In genomic region chr22:37267128-37267587, GRCh38 we compare ENCODE assay signal across 8 cellular contexts. TPM values are rescaled to one million over a fixed set of nuclear protein-coding genes. Genes with fewer than 3 reads are reported as not detected.
A peak's percentile ranks its signal among the peaks of the same experiment; 100 is the strongest.
DNase-seq lines count a peak whose midpoint lies in the region; ATAC-seq lines count a peak whose summit lies in the region.

No MANE protein-coding gene starts in this region.

- POLR2A ChIA-PET in naive thymus-derived CD4-positive, alpha-beta T cell (lab: Charles Lee), result interaction anchor here (1.0 to 7.7 kb wide), 10 partner anchors 13 to 219 kb away, joined by 3 to 70 read pairs (median 5); partner anchors contain the start of genes CYTH4 and MFNG

- no peaks in the 10 kb centered on the region for H3K27me3 ChIP-seq in effector memory CD4-positive, alpha-beta T cell (replicated peaks; ENCODE audit: control insufficient read depth, insufficient read depth, low read length, poor library complexity, severe bottlenecking)
- H3K27me3 ChIP-seq in naive thymus-derived CD4-positive, alpha-beta T cell (ENCODE audit: control insufficient read depth in 2 of 2, insufficient read depth in 2 of 2, low read length in 2 of 2), result no peaks in the 10 kb centered on the region

- H3K4me3 ChIP-seq in effector memory CD4-positive, alpha-beta T cell (ENCODE audit: insufficient read depth, low read depth, low read length, poor library complexity, severe bottlenecking), result peak overlapping the region; percentile 58
- peak overlapping the region; percentile 76 for H3K4me3 ChIP-seq in naive thymus-derived CD4-positive, alpha-beta T cell (ENCODE audit: low read length)

- H3K36me3 ChIP-seq in effector memory CD4-positive, alpha-beta T cell (ENCODE audit: control insufficient read depth, insufficient read depth, low read length), result no peaks in the 10 kb centered on the region
- H3K36me3 ChIP-seq in naive thymus-derived CD4-positive, alpha-beta T cell (ENCODE audit: control insufficient read depth in 2 of 3, insufficient read depth in 3 of 3, low read length in 3 of 3), result no peaks in the 10 kb centered on the region

- peaks cover 0 to 14% (median 0%) of the 10 kb centered on the region in 5 donors for H3K27me3 Mint-ChIP-seq in naive thymus-derived CD4-positive, alpha-beta T cell
- H3K27me3 Mint-ChIP-seq in stimulated activated naive CD8-positive, alpha-beta T cell treated with anti-CD3 and anti-CD28 coated beads, Interleukin-15, amount 100 ng/mL, for 72 hours, result peaks cover 6% of the 10 kb centered on the region

- CTCF ChIA-PET in naive thymus-derived CD4-positive, alpha-beta T cell (lab: Charles Lee), result interaction anchor here (0.7 to 3.6 kb wide), 17 partner anchors 8 to 376 kb away, joined by 3 to 34 read pairs (median 4); no protein-coding TSS in a partner anchor

- H3K4me3 Mint-ChIP-seq in naive thymus-derived CD4-positive, alpha-beta T cell, result peak overlapping the region; percentile 84 to 93 (median 88)
- H3K4me3 Mint-ChIP-seq in stimulated activated naive CD8-positive, alpha-beta T cell treated with anti-CD3 and anti-CD28 coated beads, Interleukin-15, amount 100 ng/mL, for 72 hours, result peak overlapping the region; percentile 87 to 93

- H3K9me3 Mint-ChIP-seq in naive thymus-derived CD4-positive, alpha-beta T cell, result peaks cover 0 to 14% (median 3%) of the 10 kb centered on the region in 11 donors
- H3K9me3 Mint-ChIP-seq in stimulated activated naive CD8-positive, alpha-beta T cell treated with anti-CD3 and anti-CD28 coated beads, Interleukin-15, amount 100 ng/mL, for 72 hours, result peaks cover 7 to 8% of the 10 kb centered on the region in 2 donors

- H3K27ac Mint-ChIP-seq in naive thymus-derived CD4-positive, alpha-beta T cell, result peak overlapping the region; percentile 91 to 99 (median 95)
- H3K27ac Mint-ChIP-seq in stimulated activated naive CD8-positive, alpha-beta T cell treated with anti-CD3 and anti-CD28 coated beads, Interleukin-15, amount 100 ng/mL, for 72 hours, result peak overlapping the region; percentile 93 to 97

- H3K27ac ChIP-seq in effector memory CD4-positive, alpha-beta T cell (ENCODE audit: insufficient read depth, low read length, poor library complexity, severe bottlenecking), result peak overlapping the region; percentile 80
- H3K27ac ChIP-seq in naive thymus-derived CD4-positive, alpha-beta T cell (ENCODE audit: low read depth, low read length), result peak overlapping the region; percentile 87

- H3K36me3 Mint-ChIP-seq in naive thymus-derived CD4-positive, alpha-beta T cell, result peaks cover 0 to 15% (median 0%) of the 10 kb centered on the region in 5 donors

- DNase-seq in CD1c-positive myeloid dendritic cell (ENCODE audit: extremely low spot score) (peak; percentile 54), Kasumi-1 (lab: John Stamatoyannopoulos, UW) (peak; percentile 20 to 50), dedifferentiated amniotic fluid mesenchymal stem cell (ENCODE audit: extremely low spot score) (no peak)
- peak; percentile 53 to 59 for DNase-seq in activated CD4-positive, alpha-beta T cell treated with anti-CD3 and anti-CD28 coated beads, Interleukin-2, amount 50 U/mL, for 4 hours
- DNase-seq in effector memory CD4-positive, alpha-beta T cell, result peak; percentile 42 to 57 (median 50)
- DNase-seq in naive thymus-derived CD4-positive, alpha-beta T cell, result peak; percentile 58 to 84 (median 73)
- peak; percentile 72 to 77 for DNase-seq in stimulated activated naive CD8-positive, alpha-beta T cell treated with anti-CD3 and anti-CD28 coated beads, Interleukin-15, amount 100 ng/mL, for 72 hours

- peak; percentile 77 for ATAC-seq in GM19452 (IDR thresholded peaks at IDR 0.05; ENCODE audit: unreplicated experiment)
- peak; percentile 92 for ATAC-seq in naive thymus-derived CD4-positive, alpha-beta T cell
- ATAC-seq in stimulated activated naive CD8-positive, alpha-beta T cell treated with anti-CD3 and anti-CD28 coated beads, Interleukin-15, amount 100 ng/mL, for 72 hours, result peak; percentile 95

- intact Hi-C loops in naive thymus-derived CD4-positive, alpha-beta T cell (cut with micrococcal nuclease), result loop anchor here (1.0 to 5.0 kb wide), 9 partner anchors 15 to 300 kb away; partner anchors contain the start of gene CYTH4 (in 1 of the 2)

- peaks cover 14% of the 10 kb centered on the region for H3K4me1 ChIP-seq in effector memory CD4-positive, alpha-beta T cell (ENCODE audit: control insufficient read depth, insufficient read depth, low read length, poor library complexity, severe bottlenecking)
- H3K4me1 ChIP-seq in naive thymus-derived CD4-positive, alpha-beta T cell (ENCODE audit: control insufficient read depth in 2 of 2, insufficient read depth in 2 of 2, low read length in 2 of 2), result peaks cover 0 to 13% of the 10 kb centered on the region in 2 donors

- peaks cover 5% of the 10 kb centered on the region for H3K9me3 ChIP-seq in effector memory CD4-positive, alpha-beta T cell (ENCODE audit: control insufficient read depth, low read length)
- H3K9me3 ChIP-seq in naive thymus-derived CD4-positive, alpha-beta T cell (ENCODE audit: control insufficient read depth in 2 of 3, low read length in 3 of 3), result peaks cover 0 to 12% (median 10%) of the 10 kb centered on the region in 3 experiments

- peaks cover 30 to 48% (median 38%) of the 10 kb centered on the region in 7 donors for H3K4me1 Mint-ChIP-seq in naive thymus-derived CD4-positive, alpha-beta T cell
- peaks cover 42% of the 10 kb centered on the region for H3K4me1 Mint-ChIP-seq in stimulated activated naive CD8-positive, alpha-beta T cell treated with anti-CD3 and anti-CD28 coated beads, Interleukin-15, amount 100 ng/mL, for 72 hours

RNA-seq across cellular contexts. Expression of gene CYTH4, which starts 15.2 kb away (rescaled TPM):
- 100 to 1,000 TPM; 123 to 227 (median 214) TPM for total RNA-seq in naive thymus-derived CD4-positive, alpha-beta T cell
- polyA plus RNA-seq in naive thymus-derived CD4-positive, alpha-beta T cell, result 10 to 100 TPM; 49.5 to 71.1 TPM

RNA-seq across cellular contexts. Expression of gene RAC2, which starts 23.1 kb away (rescaled TPM):
- total RNA-seq in naive thymus-derived CD4-positive, alpha-beta T cell, result 100 to 1,000 TPM; 263 to 886 (median 301) TPM
- polyA plus RNA-seq in naive thymus-derived CD4-positive, alpha-beta T cell, result 100 to 1,000 TPM; 838 to 852 TPM

RNA-seq across cellular contexts. Expression of gene SSTR3, which starts 54.9 kb away (rescaled TPM):
- total RNA-seq in naive thymus-derived CD4-positive, alpha-beta T cell, result 10 to 100 TPM in 2 of 5 experiments, 1 to 10 TPM in 3; 3.9 to 30.4 (median 6.4) TPM
- polyA plus RNA-seq in naive thymus-derived CD4-positive, alpha-beta T cell, result 1 to 10 TPM; 5.8 to 9.5 TPM
